Comparison of ENCODE assay signal across 12 cellular contexts in genomic region chr2:204315236-204315662, GRCh38.
DNase-seq lines count a peak whose midpoint lies in the region; TF ChIP-seq lines count a peak whose summit lies in the region.
"Had no signal": no experiment of that assay in that cellular context is flagged by ENCODE, and none has a peak within 500 bp of the region (broad histone marks: within the 10 kb centered on the region; RNA-seq: fewer than 3 reads in every experiment).

No MANE protein-coding gene starts in this region.

- no peak for TF ChIP-seq EP300 in esophagus muscularis mucosa (IDR thresholded peaks at IDR 0.05)

- no peak overlapping the region for H3K9ac ChIP-seq in neural progenitor cell

- DNase-seq in AG08396 (ENCODE audit: low spot score) (peak; percentile 34), NCI-H2171 treated with DMSO at 0.1 percent for 48 hours (lab: John Stamatoyannopoulos, UW) (peak; percentile 41), esophagus muscularis mucosa (ENCODE audit: extremely low spot score) (no peak), neural progenitor cell (ENCODE audit: low spot score) (no peak), H7 (no peak), progenitor cell of endocrine pancreas (ENCODE audit: low spot score, unreplicated experiment) (no peak), right atrium auricular region (ENCODE audit: low spot score) (no peak)
- no peak for DNase-seq in activated CD4-positive, alpha-beta T cell treated with anti-CD3 and anti-CD28 coated beads, Interleukin-2, amount 50 U/mL, for 48 hours
- DNase-seq: activated CD4-positive, alpha-beta T cell treated with anti-CD3 and anti-CD28 coated beads, Interleukin-2, amount 50 U/mL, for 4 hours; naive B cell had no signal

- TF ChIP-seq POLR2A in esophagus muscularis mucosa (IDR thresholded peaks at IDR 0.05; ENCODE audit: low read depth), result no peak

- H3F3A ChIP-seq in neural progenitor cell (ENCODE audit: low read depth), result peaks cover 24% of the 10 kb centered on the region

- intact Hi-C loops in esophagus muscularis mucosa (cut with DNase I), result no loop called here

- no peak for TF ChIP-seq CTCF in esophagus muscularis mucosa (IDR thresholded peaks at IDR 0.05)
- no peak for TF ChIP-seq CTCF in neural progenitor cell (IDR thresholded peaks at IDR 0.05)
- TF ChIP-seq CTCF in progenitor cell of endocrine pancreas (IDR thresholded peaks at IDR 0.05; ENCODE audit: unreplicated experiment), result no peak
- TF ChIP-seq CTCF in right atrium auricular region (IDR thresholded peaks at IDR 0.05), result no peak

- H3K27me3 Mint-ChIP-seq in neural progenitor cell (ENCODE audit: insufficient read depth, low read depth) (peaks cover 3% of the 10 kb centered on the region), progenitor cell of endocrine pancreas (peaks cover 13% of the 10 kb centered on the region)

- H3K4me1 Mint-ChIP-seq in neural progenitor cell (peaks cover 43% of the 10 kb centered on the region), progenitor cell of endocrine pancreas (ENCODE audit: low read depth) (peaks cover 13% of the 10 kb centered on the region)
- H3K4me1 Mint-ChIP-seq: B cell, naive B cell had no signal

- H3K4me2 ChIP-seq in neural progenitor cell, result no peak overlapping the region

- H3K27me3 ChIP-seq in esophagus muscularis mucosa (no peaks in the 10 kb centered on the region), neural progenitor cell (peaks cover 14% of the 10 kb centered on the region), H7 (ENCODE audit: control insufficient read depth, insufficient read depth, low read length) (no peaks in the 10 kb centered on the region), right atrium auricular region (no peaks in the 10 kb centered on the region)

- H2AFZ ChIP-seq in neural progenitor cell (replicated peaks), result no peak overlapping the region

- H3K9me3 ChIP-seq in esophagus muscularis mucosa, result no peaks in the 10 kb centered on the region
- H3K9me3 ChIP-seq in neural progenitor cell (ENCODE audit: low read depth), result no peaks in the 10 kb centered on the region
- no peaks in the 10 kb centered on the region for H3K9me3 ChIP-seq in right atrium auricular region

- WGBS in esophagus muscularis mucosa, result 30% methylated on average over 13 of the region's 13 CpGs

- H3K27ac Mint-ChIP-seq in neural progenitor cell (no peak overlapping the region), progenitor cell of endocrine pancreas (no peak overlapping the region)
- H3K27ac Mint-ChIP-seq: B cell, naive B cell had no signal

- H3K4me3 ChIP-seq in esophagus muscularis mucosa, result peak overlapping the region; percentile 15 to 53 (median 30)
- H3K4me3 ChIP-seq in neural progenitor cell, result no peak overlapping the region
- no peak overlapping the region for H3K4me3 ChIP-seq in H7 (ENCODE audit: insufficient read depth, low read depth, low read length)
- H3K4me3 ChIP-seq in right atrium auricular region, result no peak overlapping the region
- H3K4me3 ChIP-seq: GM12878 had no signal

- no peaks in the 10 kb centered on the region for H3K79me2 ChIP-seq in neural progenitor cell (ENCODE audit: low read depth)

- peak overlapping the region; percentile 5 to 57 (median 40) for H3K27ac ChIP-seq in esophagus muscularis mucosa (replicated peaks in 1 of 4)
- no peak overlapping the region for H3K27ac ChIP-seq in neural progenitor cell
- no peak overlapping the region for H3K27ac ChIP-seq in right atrium auricular region

- H3K36me3 ChIP-seq in esophagus muscularis mucosa, result no peaks in the 10 kb centered on the region
- H3K36me3 ChIP-seq in neural progenitor cell, result no peaks in the 10 kb centered on the region
- no peaks in the 10 kb centered on the region for H3K36me3 ChIP-seq in H7 (replicated peaks; ENCODE audit: control insufficient read depth, insufficient read depth, low read length)
- no peaks in the 10 kb centered on the region for H3K36me3 ChIP-seq in right atrium auricular region

- H3K4me1 ChIP-seq in esophagus muscularis mucosa, result peaks cover 0 to 23% (median 13%) of the 10 kb centered on the region in 4 donors
- peaks cover 45% of the 10 kb centered on the region for H3K4me1 ChIP-seq in neural progenitor cell
- H3K4me1 ChIP-seq in right atrium auricular region, result no peaks in the 10 kb centered on the region

- no peaks in the 10 kb centered on the region for H3K36me3 Mint-ChIP-seq in neural progenitor cell
- H3K36me3 Mint-ChIP-seq in progenitor cell of endocrine pancreas (ENCODE audit: insufficient read depth), result no peaks in the 10 kb centered on the region
- H3K36me3 Mint-ChIP-seq: naive B cell had no signal

- no peaks in the 10 kb centered on the region for H4K20me1 ChIP-seq in neural progenitor cell (ENCODE audit: low read depth)

- H3K9me3 Mint-ChIP-seq in neural progenitor cell, result peaks cover 2% of the 10 kb centered on the region
- H3K9me3 Mint-ChIP-seq in progenitor cell of endocrine pancreas (ENCODE audit: low read depth), result peaks cover 5% of the 10 kb centered on the region
- H3K9me3 Mint-ChIP-seq: naive B cell had no signal

- peak overlapping the region; percentile 68 for H3K4me3 Mint-ChIP-seq in neural progenitor cell
- H3K4me3 Mint-ChIP-seq in progenitor cell of endocrine pancreas (ENCODE audit: low read depth), result no peak overlapping the region
- H3K4me3 Mint-ChIP-seq: B cell, naive B cell had no signal

Comparison
In these comparisons a context has a peak if more than half of its experiments do, and no peak if none do; other contexts are left out.
1. DNase-seq: peak in AG08396 (single experiment) and NCI-H2171 treated with DMSO at 0.1 percent for 48 hours (single experiment); none in esophagus muscularis mucosa (single experiment), neural progenitor cell (single experiment), H7 (single experiment), progenitor cell of endocrine pancreas (single experiment), right atrium auricular region (single experiment) and activated CD4-positive, alpha-beta T cell treated with anti-CD3 and anti-CD28 coated beads, Interleukin-2, amount 50 U/mL, for 48 hours (0 of 2).
2. H3K27ac ChIP-seq: peak in esophagus muscularis mucosa (4 of 4); none in neural progenitor cell (single experiment) and right atrium auricular region (0 of 2).
3. H3K4me3 ChIP-seq: peak in esophagus muscularis mucosa (4 of 4); none in neural progenitor cell (single experiment), H7 (single experiment) and right atrium auricular region (0 of 2).